In the genomic region with DNA sequence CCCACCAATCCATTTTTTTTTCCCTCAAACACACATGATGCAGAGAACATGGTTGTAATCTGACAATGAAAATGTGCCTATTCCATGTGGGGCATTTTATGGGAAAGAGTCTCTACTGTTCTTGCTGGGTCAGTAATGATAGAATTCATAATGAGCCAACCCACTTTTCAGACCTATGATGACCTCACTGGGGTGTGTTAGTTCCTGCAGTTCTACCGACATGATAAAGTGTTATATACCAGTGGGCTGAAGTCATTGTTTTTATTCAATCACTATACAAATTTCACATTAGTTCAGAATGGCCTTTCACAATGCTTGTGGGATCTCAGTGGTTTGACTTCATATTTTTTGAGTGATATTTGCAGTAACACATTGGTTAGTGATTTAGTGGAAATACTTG, we compare ENCODE assay signal across 15 cellular contexts. TPM values are rescaled to one million over a fixed set of nuclear protein-coding genes. Genes with fewer than 3 reads are reported as not detected.
DNase-seq lines count a peak whose midpoint lies in the region; ATAC-seq and TF ChIP-seq lines count a peak whose summit lies in the region.
"Had no signal": no experiment of that assay in that cellular context is flagged by ENCODE, and none has a peak within 500 bp of the region (broad histone marks: within the 10 kb centered on the region; RNA-seq: fewer than 3 reads in every experiment).

No MANE protein-coding gene starts in this region.

- no peak overlapping the region for H3K27ac Mint-ChIP-seq in activated CD4-positive, alpha-beta memory T cell treated with anti-CD3 and anti-CD28 coated beads, Interleukin-2, amount 10 ng/mL, durations not matched to agents 7 days and 5 days
- H3K27ac Mint-ChIP-seq: mesothelial cell of epicardium had no signal

- H3K27me3 Mint-ChIP-seq in activated CD4-positive, alpha-beta memory T cell treated with anti-CD3 and anti-CD28 coated beads, Interleukin-2, amount 10 ng/mL, durations not matched to agents 7 days and 5 days, result peaks cover 10% of the 10 kb centered on the region

- H3K36me3 Mint-ChIP-seq in activated CD4-positive, alpha-beta memory T cell treated with anti-CD3 and anti-CD28 coated beads, Interleukin-2, amount 10 ng/mL, durations not matched to agents 7 days and 5 days (ENCODE audit: low read depth), result no peaks in the 10 kb centered on the region

- DNase-seq in astrocyte of the spinal cord (ENCODE audit: low read depth, low spot score) (peak; percentile 96), iPS-NIHi11 (ENCODE audit: low spot score) (peak; percentile 44), NOMO-1 treated with DMSO at 0.1 percent for 48 hours (lab: John Stamatoyannopoulos, UW; ENCODE audit: unreplicated experiment) (no peak), medulla oblongata (ENCODE audit: extremely low spot score) (no peak)
- no peak for DNase-seq in activated CD4-positive, alpha-beta memory T cell treated with anti-CD3 and anti-CD28 coated beads, Interleukin-2, amount 10 ng/mL, durations not matched to agents 7 days and 5 days
- DNase-seq: activated T-cell treated with anti-CD3 and anti-CD28 coated beads, Interleukin-2, amount 50 U/mL, for 1 hour; H7; NCI-H2171 had no signal

- H3K4me3 Mint-ChIP-seq in activated CD4-positive, alpha-beta memory T cell treated with anti-CD3 and anti-CD28 coated beads, Interleukin-2, amount 10 ng/mL, durations not matched to agents 7 days and 5 days, result no peak overlapping the region
- H3K4me3 Mint-ChIP-seq: mesothelial cell of epicardium had no signal

- peak overlapping the region; percentile 99 for H3K27ac ChIP-seq in ACC112 (ENCODE audit: low read depth, low read length)
- H3K27ac ChIP-seq in HEK293 (ENCODE audit: extremely low read depth, low read depth, low read length), result no peak overlapping the region
- H3K27ac ChIP-seq: C4-2B, cardiac muscle cell, tibial nerve had no signal

- H3K9me3 ChIP-seq in HEK293 (ENCODE audit: control insufficient read depth, insufficient read depth, low read depth, low read length), result no peaks in the 10 kb centered on the region
- H3K9me3 ChIP-seq: tibial nerve had no signal

- no peak overlapping the region for H2AFZ ChIP-seq in ACC112 (ENCODE audit: low read length, unreplicated experiment)

- H3K9me3 Mint-ChIP-seq in activated CD4-positive, alpha-beta memory T cell treated with anti-CD3 and anti-CD28 coated beads, Interleukin-2, amount 10 ng/mL, durations not matched to agents 7 days and 5 days, result no peaks in the 10 kb centered on the region
- H3K9me3 Mint-ChIP-seq: mesothelial cell of epicardium had no signal

- CTCF ChIA-PET in HEK293 (lab: Yijun Ruan, JAX), result no interaction called here
- CTCF ChIA-PET in activated CD4-positive, alpha-beta memory T cell treated with anti-CD3 and anti-CD28 coated beads, Interleukin-2, amount 10 ng/mL, durations not matched to agents 7 days and 5 days (lab: Charles Lee), result no interaction called here

- H3K4me1 ChIP-seq in ACC112 (ENCODE audit: control insufficient read depth, insufficient read depth, low read length, unreplicated experiment) (peaks cover 55% of the 10 kb centered on the region), HEK293 (ENCODE audit: control insufficient read depth, insufficient read depth, low read length) (peaks cover 14% of the 10 kb centered on the region)

- H3K27me3 ChIP-seq in ACC112 (ENCODE audit: insufficient read depth, low read length), result no peaks in the 10 kb centered on the region
- H3K27me3 ChIP-seq: tibial nerve had no signal

- in situ Hi-C loops in astrocyte of the spinal cord (cut with HindIII; ENCODE audit: low sequenced_read_pairs), result no loop called here

- H3K4me1 Mint-ChIP-seq in activated CD4-positive, alpha-beta memory T cell treated with anti-CD3 and anti-CD28 coated beads, Interleukin-2, amount 10 ng/mL, durations not matched to agents 7 days and 5 days, result no peaks in the 10 kb centered on the region

- H3K79me2 ChIP-seq in ACC112 (ENCODE audit: control insufficient read depth, insufficient read depth, low read length, unreplicated experiment), result peaks cover 70% of the 10 kb centered on the region

- POLR2A ChIA-PET in HEK293 (lab: Yijun Ruan, JAX), result no interaction called here
- POLR2A ChIA-PET in activated CD4-positive, alpha-beta memory T cell treated with anti-CD3 and anti-CD28 coated beads, Interleukin-2, amount 10 ng/mL, durations not matched to agents 7 days and 5 days (lab: Charles Lee), result no interaction called here

- no peaks in the 10 kb centered on the region for H3K36me3 ChIP-seq in ACC112 (ENCODE audit: insufficient read depth, low read length)
- no peaks in the 10 kb centered on the region for H3K36me3 ChIP-seq in HEK293 (ENCODE audit: control insufficient read depth in 2 of 2, insufficient read depth in 1 of 2, low read length in 2 of 2)
- H3K36me3 ChIP-seq: cardiac muscle cell, tibial nerve had no signal

- ATAC-seq in GM18868 (IDR thresholded peaks at IDR 0.05; ENCODE audit: unreplicated experiment), result no peak

- no peak overlapping the region for H3K4me3 ChIP-seq in ACC112 (ENCODE audit: low read depth, low read length)
- no peak overlapping the region for H3K4me3 ChIP-seq in HEK293 (ENCODE audit: low read depth, low read length)
- no peak overlapping the region for H3K4me3 ChIP-seq in astrocyte of the spinal cord (ENCODE audit: low read depth, low read length)
- H3K4me3 ChIP-seq: cardiac muscle cell, tibial nerve had no signal

- TF ChIP-seq CTCF in HEK293 (tag by site-specific recombination; IDR thresholded peaks at IDR 0.05) (no peak), astrocyte of the spinal cord (IDR thresholded peaks at IDR 0.05; ENCODE audit: low read depth, low read length) (no peak)

TF ChIP-seq in HEK293, 187 proteins besides CTCF, POLR2A, EP300 and RAD21 (continues in another document):
- TF ChIP-seq ZNF561 (tag by site-specific recombination; IDR thresholded peaks at IDR 0.05; ENCODE audit: borderline replicate concordance) (0 out of 2 replicates have a peak, but pooled peaks have one; percentile 17), ZNF10 (tag by site-specific recombination; IDR thresholded peaks at IDR 0.05) (0 out of 2 replicates have a peak, but pooled peaks have one; percentile 17), ZNF366 (tag by site-specific recombination; conservative IDR thresholded peaks at IDR 0.05) (peak; percentile 35; the same call in 1 of the 2 replicates), ZEB2 (tag by site-specific recombination; IDR thresholded peaks at IDR 0.05) (peak; percentile 51; the same call in 1 of the 2 replicates), ZNF133 (tag by site-specific recombination; IDR thresholded peaks at IDR 0.05) (no peak), ZNF660 (tag by site-specific recombination; IDR thresholded peaks at IDR 0.05) (peak; percentile 64), ZNF629 (tag by site-specific recombination; IDR thresholded peaks at IDR 0.05) (peak; percentile 82)
- TF ChIP-seq, protein P1, sequence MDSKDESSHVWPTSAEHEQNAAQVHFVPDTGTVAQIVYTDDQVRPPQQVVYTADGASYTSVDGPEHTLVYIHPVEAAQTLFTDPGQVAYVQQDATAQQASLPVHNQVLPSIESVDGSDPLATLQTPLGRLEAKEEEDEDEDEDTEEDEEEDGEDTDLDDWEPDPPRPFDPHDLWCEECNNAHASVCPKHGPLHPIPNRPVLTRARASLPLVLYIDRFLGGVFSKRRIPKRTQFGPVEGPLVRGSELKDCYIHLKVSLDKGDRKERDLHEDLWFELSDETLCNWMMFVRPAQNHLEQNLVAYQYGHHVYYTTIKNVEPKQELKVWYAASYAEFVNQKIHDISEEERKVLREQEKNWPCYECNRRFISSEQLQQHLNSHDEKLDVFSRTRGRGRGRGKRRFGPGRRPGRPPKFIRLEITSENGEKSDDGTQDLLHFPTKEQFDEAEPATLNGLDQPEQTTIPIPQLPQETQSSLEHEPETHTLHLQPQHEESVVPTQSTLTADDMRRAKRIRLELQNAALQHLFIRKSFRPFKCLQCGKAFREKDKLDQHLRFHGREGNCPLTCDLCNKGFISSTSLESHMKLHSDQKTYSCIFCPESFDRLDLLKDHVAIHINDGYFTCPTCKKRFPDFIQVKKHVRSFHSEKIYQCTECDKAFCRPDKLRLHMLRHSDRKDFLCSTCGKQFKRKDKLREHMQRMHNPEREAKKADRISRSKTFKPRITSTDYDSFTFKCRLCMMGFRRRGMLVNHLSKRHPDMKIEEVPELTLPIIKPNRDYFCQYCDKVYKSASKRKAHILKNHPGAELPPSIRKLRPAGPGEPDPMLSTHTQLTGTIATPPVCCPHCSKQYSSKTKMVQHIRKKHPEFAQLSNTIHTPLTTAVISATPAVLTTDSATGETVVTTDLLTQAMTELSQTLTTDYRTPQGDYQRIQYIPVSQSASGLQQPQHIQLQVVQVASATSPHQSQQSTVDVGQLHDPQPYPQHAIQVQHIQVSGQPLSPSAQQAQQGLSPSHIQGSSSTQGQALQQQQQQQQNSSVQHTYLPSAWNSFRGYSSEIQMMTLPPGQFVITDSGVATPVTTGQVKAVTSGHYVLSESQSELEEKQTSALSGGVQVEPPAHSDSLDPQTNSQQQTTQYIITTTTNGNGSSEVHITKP (tag by site-specific recombination; IDR thresholded peaks at IDR 0.05), result peak; percentile 97
- TF ChIP-seq, protein P2, sequence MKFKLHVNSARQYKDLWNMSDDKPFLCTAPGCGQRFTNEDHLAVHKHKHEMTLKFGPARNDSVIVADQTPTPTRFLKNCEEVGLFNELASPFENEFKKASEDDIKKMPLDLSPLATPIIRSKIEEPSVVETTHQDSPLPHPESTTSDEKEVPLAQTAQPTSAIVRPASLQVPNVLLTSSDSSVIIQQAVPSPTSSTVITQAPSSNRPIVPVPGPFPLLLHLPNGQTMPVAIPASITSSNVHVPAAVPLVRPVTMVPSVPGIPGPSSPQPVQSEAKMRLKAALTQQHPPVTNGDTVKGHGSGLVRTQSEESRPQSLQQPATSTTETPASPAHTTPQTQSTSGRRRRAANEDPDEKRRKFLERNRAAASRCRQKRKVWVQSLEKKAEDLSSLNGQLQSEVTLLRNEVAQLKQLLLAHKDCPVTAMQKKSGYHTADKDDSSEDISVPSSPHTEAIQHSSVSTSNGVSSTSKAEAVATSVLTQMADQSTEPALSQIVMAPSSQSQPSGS (tag by site-specific recombination; IDR thresholded peaks at IDR 0.05; ENCODE audit: low read depth), result peak; percentile 79

RNA-seq across cellular contexts. Expression of a gene that starts 47.5 kb away (rescaled TPM):
- total RNA-seq in activated CD4-positive, alpha-beta memory T cell treated with anti-CD3 and anti-CD28 coated beads, Interleukin-2, amount 10 ng/mL, durations not matched to agents 7 days and 5 days, result 1 to 10 TPM; 7.3 to 9.7 TPM

Comparison
In these comparisons a context has a peak if more than half of its experiments do, and no peak if none do; other contexts are left out.
1. DNase-seq: peak in astrocyte of the spinal cord (single experiment) and iPS-NIHi11 (single experiment); none in NOMO-1 treated with DMSO at 0.1 percent for 48 hours (single experiment), activated CD4-positive, alpha-beta memory T cell treated with anti-CD3 and anti-CD28 coated beads, Interleukin-2, amount 10 ng/mL, durations not matched to agents 7 days and 5 days (single experiment) and medulla oblongata (single experiment).